Comparison of ENCODE assay signal across 29 cellular contexts in genomic region chr1:28108006-28108405, GRCh38.
"Had no signal": no experiment of that assay in that cellular context is flagged by ENCODE, and none has a peak within 500 bp of the region (broad histone marks: within the 10 kb centered on the region; RNA-seq: fewer than 3 reads in every experiment).

No MANE protein-coding gene starts in this region.

- H3K27ac ChIP-seq: brain microvascular endothelial cell, cardiac muscle cell, Peyer's patch, RWPE1, SJCRH30 had no signal

- H3K27me3 Mint-ChIP-seq: activated CD8-positive, alpha-beta T cell treated with anti-CD3 and anti-CD28 coated beads for 36 hours; activated naive CD8-positive, alpha-beta T cell treated with anti-CD3 and anti-CD28 coated beads for 36 hours had no signal

- DNase-seq: activated CD4-positive, alpha-beta T cell treated with anti-CD3 and anti-CD28 coated beads for 4 hours; activated CD8-positive, alpha-beta memory T cell treated with anti-CD3 and anti-CD28 coated beads, Interleukin-2, amount 50 U/mL, for 4 hours; activated CD8-positive, alpha-beta T cell treated with anti-CD3 and anti-CD28 coated beads for 36 hours; activated gamma-delta T cell treated with Interleukin-2 at 50 U/mL for 16 hours; activated naive CD4-positive, alpha-beta T cell treated with anti-CD3 and anti-CD28 coated beads, Interleukin-2, amount 10 ng/mL, durations not matched to agents 7 days and 5 days; activated naive CD8-positive, alpha-beta T cell treated with anti-CD3 and anti-CD28 coated beads for 36 hours; activated T-cell treated with anti-CD3 and anti-CD28 coated beads, Interleukin-2, amount 50 U/mL, for 72 hours; brain microvascular endothelial cell; cerebellar nuclear complex; Kasumi-1; NCI-H1092 treated with DMSO at 0.1 percent for 48 hours; NCI-H1417 treated with DMSO at 0.1 percent for 48 hours; NCI-H1694; NCI-H2029; NCI-H2107; NCI-H2171 treated with DMSO at 0.1 percent for 48 hours; NCI-H345; NCI-H510A; NCI-H526 treated with DMSO at 0.1 percent for 48 hours; NCI-H82; Right ventricle myocardium superior; SJCRH30; SK-N-SH; T-helper 1 cell had no signal

- H3K27ac Mint-ChIP-seq: activated CD8-positive, alpha-beta T cell treated with anti-CD3 and anti-CD28 coated beads for 36 hours; activated naive CD4-positive, alpha-beta T cell treated with anti-CD3 and anti-CD28 coated beads, Interleukin-2, amount 10 ng/mL, durations not matched to agents 7 days and 5 days; activated naive CD8-positive, alpha-beta T cell treated with anti-CD3 and anti-CD28 coated beads for 36 hours; activated T-cell treated with anti-CD3 and anti-CD28 coated beads, Interleukin-2, amount 50 U/mL, for 72 hours; activated T-helper 2 cell treated with anti-CD3 and anti-CD28 coated beads, Interferon-gamma antibody, Interleukin-2, Interleukin-4, amounts not matched to agents 10 μg/mL and 5 μg/mL and 100 μg/mL, durations not matched to agents 14 hours and 24 hours and 36 hours had no signal

- H3K4me3 Mint-ChIP-seq: activated CD8-positive, alpha-beta T cell treated with anti-CD3 and anti-CD28 coated beads for 36 hours; activated naive CD4-positive, alpha-beta T cell treated with anti-CD3 and anti-CD28 coated beads, Interleukin-2, amount 10 ng/mL, durations not matched to agents 7 days and 5 days; activated naive CD8-positive, alpha-beta T cell treated with anti-CD3 and anti-CD28 coated beads for 36 hours; activated T-cell treated with anti-CD3 and anti-CD28 coated beads, Interleukin-2, amount 50 U/mL, for 72 hours had no signal

- H3K36me3 Mint-ChIP-seq: activated naive CD4-positive, alpha-beta T cell treated with anti-CD3 and anti-CD28 coated beads, Interleukin-2, amount 10 ng/mL, durations not matched to agents 7 days and 5 days; activated naive CD8-positive, alpha-beta T cell treated with anti-CD3 and anti-CD28 coated beads for 36 hours had no signal

- H3K4me3 ChIP-seq: cardiac muscle cell, Peyer's patch, SJCRH30 had no signal

- H3K27me3 ChIP-seq: brain microvascular endothelial cell, cardiac muscle cell, Peyer's patch, SJCRH30 had no signal

- H3K9me3 Mint-ChIP-seq: activated CD8-positive, alpha-beta T cell treated with anti-CD3 and anti-CD28 coated beads for 36 hours; activated naive CD4-positive, alpha-beta T cell treated with anti-CD3 and anti-CD28 coated beads, Interleukin-2, amount 10 ng/mL, durations not matched to agents 7 days and 5 days; activated naive CD8-positive, alpha-beta T cell treated with anti-CD3 and anti-CD28 coated beads for 36 hours; activated T-cell treated with anti-CD3 and anti-CD28 coated beads, Interleukin-2, amount 50 U/mL, for 72 hours; activated T-helper 2 cell treated with anti-CD3 and anti-CD28 coated beads, Interferon-gamma antibody, Interleukin-2, Interleukin-4, amounts not matched to agents 10 μg/mL and 5 μg/mL and 100 μg/mL, durations not matched to agents 14 hours and 24 hours and 36 hours had no signal

- ATAC-seq: activated CD4-positive, CD25-positive, alpha-beta regulatory T cell treated with anti-CD3 and anti-CD28 coated beads, Interleukin-2, amount 50 U/mL, for 24 hours; activated CD8-positive, alpha-beta T cell treated with anti-CD3 and anti-CD28 coated beads for 36 hours; activated T-cell treated with anti-CD3 and anti-CD28 coated beads, Interleukin-2, amount 50 U/mL, for 72 hours had no signal
